Comparison of ENCODE assay signal across 20 cellular contexts in genomic region chr10:117370205-117370604, GRCh38. TPM values are rescaled to one million over a fixed set of nuclear protein-coding genes. Genes with fewer than 3 reads are reported as not detected.
A peak's percentile ranks its signal among the peaks of the same experiment; 100 is the strongest.
DNase-seq lines count a peak whose midpoint lies in the region; ATAC-seq and TF ChIP-seq lines count a peak whose summit lies in the region.
"Had no signal": no experiment of that assay in that cellular context is flagged by ENCODE, and none has a peak within 500 bp of the region (broad histone marks: within the 10 kb centered on the region; RNA-seq: fewer than 3 reads in every experiment).

No MANE protein-coding gene starts in this region.

- no TSS peak for BruUV-seq in Calu3 (replicated peaks; lab: Mats Ljungman, UMichigan)

- CTCF ChIA-PET in Calu3 (lab: Charles Lee): interaction anchor here (1.4 kb wide), 1 partner anchor 10 kb away, joined by 4 read pairs; no protein-coding TSS in a partner anchor

- H3K27ac Mint-ChIP-seq in Calu3 (ENCODE audit: unreplicated experiment): no peak overlapping the region
- no peak overlapping the region for H3K27ac Mint-ChIP-seq in nephron
- H3K27ac Mint-ChIP-seq: activated CD4-positive, alpha-beta memory T cell treated with anti-CD3 and anti-CD28 coated beads for 36 hours; dendritic cell treated with granulocyte-macrophage colony-stimulating factor and Interleukin-4, amounts not matched to agents 40 ng/mL and 50 ng/mL, for 4 days; neural progenitor cell had no signal

- H3K4me3 ChIP-seq in epithelial cell of proximal tubule (ENCODE audit: low read depth, low read length): peak overlapping the region; percentile 2
- H3K4me3 ChIP-seq: neural progenitor cell, suprapubic skin had no signal

- H3K4me3 Mint-ChIP-seq in Calu3 (ENCODE audit: low read depth, unreplicated experiment) (peak overlapping the region; percentile 92), nephron (peak overlapping the region; percentile 19 to 64 (median 40))
- H3K4me3 Mint-ChIP-seq: activated CD4-positive, alpha-beta memory T cell treated with anti-CD3 and anti-CD28 coated beads for 36 hours; dendritic cell treated with granulocyte-macrophage colony-stimulating factor and Interleukin-4, amounts not matched to agents 40 ng/mL and 50 ng/mL, for 4 days; neural progenitor cell had no signal

- H3K36me3 Mint-ChIP-seq in Calu3 (ENCODE audit: insufficient read depth, unreplicated experiment) (peaks cover 53% of the 10 kb centered on the region), nephron (ENCODE audit: low read depth) (peaks cover 3% of the 10 kb centered on the region)

- peaks cover 30% of the 10 kb centered on the region for H3K4me1 Mint-ChIP-seq in Calu3 (ENCODE audit: low read depth, unreplicated experiment)
- peaks cover 40% of the 10 kb centered on the region for H3K4me1 Mint-ChIP-seq in nephron

- ATAC-seq in Right ventricle myocardium superior (ENCODE audit: poor library complexity): no peak
- ATAC-seq: Right ventricle myocardium inferior had no signal

- H3K9me3 Mint-ChIP-seq in Calu3 (ENCODE audit: low read depth, unreplicated experiment): no peaks in the 10 kb centered on the region
- H3K9me3 Mint-ChIP-seq in nephron: no peaks in the 10 kb centered on the region
- H3K9me3 Mint-ChIP-seq: activated CD4-positive, alpha-beta memory T cell treated with anti-CD3 and anti-CD28 coated beads for 36 hours; dendritic cell treated with granulocyte-macrophage colony-stimulating factor and Interleukin-4, amounts not matched to agents 40 ng/mL and 50 ng/mL, for 4 days; neural progenitor cell had no signal

- H3K27me3 Mint-ChIP-seq in Calu3 (ENCODE audit: unreplicated experiment): no peaks in the 10 kb centered on the region
- no peaks in the 10 kb centered on the region for H3K27me3 Mint-ChIP-seq in nephron (ENCODE audit: low read depth)
- H3K27me3 Mint-ChIP-seq: activated CD4-positive, alpha-beta memory T cell treated with anti-CD3 and anti-CD28 coated beads for 36 hours; dendritic cell treated with granulocyte-macrophage colony-stimulating factor and Interleukin-4, amounts not matched to agents 40 ng/mL and 50 ng/mL, for 4 days had no signal

- no peak for TF ChIP-seq CTCF in Calu3 (IDR thresholded peaks at IDR 0.05; ENCODE audit: unreplicated experiment)
- TF ChIP-seq CTCF in epithelial cell of proximal tubule (conservative IDR thresholded peaks at IDR 0.05; ENCODE audit: low read depth, low read length): no peak
- no peak for TF ChIP-seq CTCF in nephron (IDR thresholded peaks at IDR 0.05; ENCODE audit: unreplicated experiment in 3 of 3)
- TF ChIP-seq CTCF in GM10266 (IDR thresholded peaks at IDR 0.05; ENCODE audit: control insufficient read depth, insufficient read depth, low read depth, missing control alignments): no peak

- DNase-seq in Calu3 (no peak), OCI-M1 (lab: John Stamatoyannopoulos, UW) (peak; percentile 71), epithelial cell of proximal tubule (ENCODE audit: low read depth) (no peak), Right ventricle myocardium superior (no peak), GM10266 (ENCODE audit: extremely low spot score) (no peak), AG08395 (ENCODE audit: low spot score) (no peak), NCI-H526 (lab: John Stamatoyannopoulos, UW) (no peak)
- DNase-seq: activated CD4-positive, alpha-beta memory T cell treated with anti-CD3 and anti-CD28 coated beads for 36 hours; activated naive CD4-positive, alpha-beta T cell treated with Interleukin-2 at 50 U/mL for 16 hours; COR-L47; KG1; NCI-H146; NCI-H524; spleen; T-helper 9 cell had no signal

- intact Hi-C loops in Calu3 (cut with micrococcal nuclease; ENCODE audit: unreplicated experiment): loop anchor here (5.0 kb wide), 1 partner anchor 33 kb away; no protein-coding TSS in a partner anchor
- intact Hi-C loops in Right ventricle myocardium superior (cut with DNase I): no loop called here

RNA-seq across cellular contexts. Expression of gene PDZD8, which starts 5.0 kb away (rescaled TPM):
- total RNA-seq in Calu3 (2022) (44.4 and 45.0 TPM in 2 replicates), epithelial cell of proximal tubule (23.6 and 23.9 TPM in 2 replicates), Right ventricle myocardium superior (16.6 TPM)
